32 cellular contexts compared by ENCODE assay signal in genomic region chr9:136466155-136466541, GRCh38.
"Had no signal": no experiment of that assay in that cellular context is flagged by ENCODE, and none has a peak within 500 bp of the region (broad histone marks: within the 10 kb centered on the region; RNA-seq: fewer than 3 reads in every experiment).

No MANE protein-coding gene starts in this region.

- H3K27ac Mint-ChIP-seq: activated B cell treated with CpG ODN at 0.5 μM for 24 hours; activated CD8-positive, alpha-beta T cell treated with anti-CD3 and anti-CD28 coated beads for 36 hours; activated naive CD8-positive, alpha-beta T cell; activated T-helper 17 cell treated with anti-CD3 and anti-CD28 coated beads, Interleukin-2, amount 50 U/mL, for 72 hours; dendritic cell treated with granulocyte-macrophage colony-stimulating factor and Interleukin-4, amounts not matched to agents 40 ng/mL and 50 ng/mL, for 4 days; endodermal cell; T-cell; T-helper 1 cell treated with Interleukin-12 subunit alpha and Interleukin-12 subunit beta and Interleukin-4 antibody, amounts not matched to agents 30 μg/mL and 1 μg/mL, for 36 hours; T-helper 2 cell treated with Interferon-gamma antibody and Interleukin-4, amounts not matched to agents 5 μg/mL and 100 μg/mL, for 36 hours had no signal

- H3K4me1 Mint-ChIP-seq: activated B cell treated with CpG ODN at 0.5 μM for 24 hours; activated T-helper 17 cell treated with anti-CD3 and anti-CD28 coated beads, Interleukin-2, amount 50 U/mL, for 72 hours; endodermal cell had no signal

- H3K27me3 Mint-ChIP-seq: activated B cell treated with CpG ODN at 0.5 μM for 24 hours; activated CD8-positive, alpha-beta T cell treated with anti-CD3 and anti-CD28 coated beads for 36 hours; activated naive CD8-positive, alpha-beta T cell; activated T-helper 17 cell treated with anti-CD3 and anti-CD28 coated beads, Interleukin-2, amount 50 U/mL, for 72 hours; central memory CD8-positive, alpha-beta T cell; dendritic cell treated with granulocyte-macrophage colony-stimulating factor and Interleukin-4, amounts not matched to agents 40 ng/mL and 50 ng/mL, for 4 days; T-cell had no signal

- FAIRE-seq: astrocyte, frontal cortex had no signal

- H3K4me3 ChIP-seq: coronary artery, dorsolateral prefrontal cortex had no signal

- H3K27me3 ChIP-seq: brain microvascular endothelial cell, dorsolateral prefrontal cortex had no signal

- H3K4me3 Mint-ChIP-seq: activated B cell treated with CpG ODN at 0.5 μM for 24 hours; activated CD8-positive, alpha-beta T cell treated with anti-CD3 and anti-CD28 coated beads for 36 hours; activated naive CD8-positive, alpha-beta T cell; activated T-cell treated with anti-CD3 and anti-CD28 coated beads, Interleukin-2, amount 50 U/mL, for 4 hours; activated T-helper 17 cell treated with anti-CD3 and anti-CD28 coated beads, Interleukin-2, amount 50 U/mL, for 72 hours; central memory CD8-positive, alpha-beta T cell; dendritic cell treated with granulocyte-macrophage colony-stimulating factor and Interleukin-4, amounts not matched to agents 40 ng/mL and 50 ng/mL, for 4 days; endodermal cell; T-cell; T-helper 1 cell treated with Interleukin-12 subunit alpha and Interleukin-12 subunit beta and Interleukin-4 antibody, amounts not matched to agents 30 μg/mL and 1 μg/mL, for 36 hours; T-helper 2 cell treated with Interferon-gamma antibody and Interleukin-4, amounts not matched to agents 5 μg/mL and 100 μg/mL, for 36 hours had no signal

- H3K9me3 Mint-ChIP-seq: activated B cell treated with CpG ODN at 0.5 μM for 24 hours; activated CD8-positive, alpha-beta T cell treated with anti-CD3 and anti-CD28 coated beads for 36 hours; activated T-cell treated with anti-CD3 and anti-CD28 coated beads, Interleukin-2, amount 50 U/mL, for 4 hours; activated T-helper 17 cell treated with anti-CD3 and anti-CD28 coated beads, Interleukin-2, amount 50 U/mL, for 72 hours; central memory CD8-positive, alpha-beta T cell; dendritic cell treated with granulocyte-macrophage colony-stimulating factor and Interleukin-4, amounts not matched to agents 40 ng/mL and 50 ng/mL, for 4 days; endodermal cell; T-cell; T-helper 1 cell treated with Interleukin-12 subunit alpha and Interleukin-12 subunit beta and Interleukin-4 antibody, amounts not matched to agents 30 μg/mL and 1 μg/mL, for 36 hours; T-helper 2 cell treated with Interferon-gamma antibody and Interleukin-4, amounts not matched to agents 5 μg/mL and 100 μg/mL, for 36 hours had no signal

- ATAC-seq: activated CD4-positive, CD25-positive, alpha-beta regulatory T cell treated with anti-CD3 and anti-CD28 coated beads, Interleukin-2, amount 50 U/mL, for 24 hours; activated CD8-positive, alpha-beta T cell treated with anti-CD3 and anti-CD28 coated beads for 36 hours; activated T-cell treated with anti-CD3 and anti-CD28 coated beads, Interleukin-2, amount 50 U/mL, for 4 hours; activated T-helper 17 cell treated with anti-CD3 and anti-CD28 coated beads, Interleukin-2, amount 50 U/mL, for 72 hours; esophagus mucosa; T-cell had no signal

- H3K36me3 Mint-ChIP-seq: activated naive CD8-positive, alpha-beta T cell had no signal

- H3K27ac ChIP-seq: brain microvascular endothelial cell, coronary artery, dorsolateral prefrontal cortex, WERI-Rb-1 had no signal

- DNase-seq: activated B cell treated with CpG ODN at 0.5 μM for 24 hours; activated CD4-positive, alpha-beta T cell treated with anti-CD3 and anti-CD28 coated beads for 48 hours; activated CD4-positive, alpha-beta T cell treated with anti-CD3 and anti-CD28 coated beads, Interleukin-2, amount 50 U/mL, for 1 hour; activated CD4-positive, alpha-beta T cell treated with anti-CD3 and anti-CD28 coated beads, Interleukin-2, amount 50 U/mL, for 48 hours; activated CD8-positive, alpha-beta memory T cell treated with anti-CD3 and anti-CD28 coated beads for 24 hours; activated CD8-positive, alpha-beta T cell treated with anti-CD3 and anti-CD28 coated beads for 36 hours; activated effector memory CD4-positive, alpha-beta T cell treated with Interleukin-2 at 50 U/mL for 16 hours; activated gamma-delta T cell treated with Interleukin-2 at 50 U/mL for 16 hours; activated naive CD4-positive, alpha-beta T cell treated with anti-CD3 and anti-CD28 coated beads, Interleukin-2, amount 50 U/mL, for 16 hours; activated naive CD4-positive, alpha-beta T cell treated with Interleukin-2 at 50 U/mL for 16 hours; activated T-cell treated with anti-CD3 and anti-CD28 coated beads, Interleukin-2, amount 50 U/mL, for 4 hours; amniotic stem cell; anterior cingulate cortex; brain microvascular endothelial cell; dorsolateral prefrontal cortex; effector memory CD4-positive, alpha-beta T cell; endodermal cell; foreskin fibroblast; T-cell; T1000; WERI-Rb-1 had no signal
